ENCODE assay signal across 9 cellular contexts in genomic region chr22:35894937-35895708, GRCh38.
DNase-seq lines count a peak whose midpoint lies in the region; ATAC-seq and TF ChIP-seq lines count a peak whose summit lies in the region.
"Had no signal": no experiment of that assay in that cellular context is flagged by ENCODE, and none has a peak within 500 bp of the region (broad histone marks: within the 10 kb centered on the region; RNA-seq: fewer than 3 reads in every experiment).

No MANE protein-coding gene starts in this region.

- H3K27ac ChIP-seq in neural progenitor cell: no peak overlapping the region

- TF ChIP-seq CTCF in neural progenitor cell (IDR thresholded peaks at IDR 0.05): no peak

- H3K36me3 ChIP-seq in neural progenitor cell: no peaks in the 10 kb centered on the region

- no peaks in the 10 kb centered on the region for H3F3A ChIP-seq in neural progenitor cell (ENCODE audit: low read depth)

- H3K27me3 ChIP-seq in neural progenitor cell: no peaks in the 10 kb centered on the region

- no peaks in the 10 kb centered on the region for H3K27me3 Mint-ChIP-seq in neural progenitor cell (ENCODE audit: insufficient read depth, low read depth)
- peaks cover 24% of the 10 kb centered on the region for H3K27me3 Mint-ChIP-seq in T-helper 2 cell treated with Interferon-gamma antibody and Interleukin-4, amounts not matched to agents 5 μg/mL and 100 μg/mL, for 36 hours (ENCODE audit: low read depth)

- no peaks in the 10 kb centered on the region for H3K9me3 ChIP-seq in neural progenitor cell (ENCODE audit: low read depth)

- H3K4me3 ChIP-seq in neural progenitor cell: no peak overlapping the region

- peak overlapping the region; percentile 70 for H3K27ac Mint-ChIP-seq in neural progenitor cell
- no peak overlapping the region for H3K27ac Mint-ChIP-seq in T-helper 2 cell treated with Interferon-gamma antibody and Interleukin-4, amounts not matched to agents 5 μg/mL and 100 μg/mL, for 36 hours

- no peak overlapping the region for H2AFZ ChIP-seq in neural progenitor cell (replicated peaks)

- H3K9me3 Mint-ChIP-seq in neural progenitor cell: no peaks in the 10 kb centered on the region
- H3K9me3 Mint-ChIP-seq in T-helper 2 cell treated with Interferon-gamma antibody and Interleukin-4, amounts not matched to agents 5 μg/mL and 100 μg/mL, for 36 hours: no peaks in the 10 kb centered on the region

- H3K36me3 Mint-ChIP-seq in neural progenitor cell: peaks cover 6% of the 10 kb centered on the region
- no peaks in the 10 kb centered on the region for H3K36me3 Mint-ChIP-seq in T-helper 2 cell treated with Interferon-gamma antibody and Interleukin-4, amounts not matched to agents 5 μg/mL and 100 μg/mL, for 36 hours (ENCODE audit: low read depth)

- DNase-seq in AG08396 (ENCODE audit: low spot score) (peak; percentile 34), OCI-M1 (lab: John Stamatoyannopoulos, UW) (peak; percentile 18), fibroblast of peridontal ligament (ENCODE audit: extremely low read depth) (peak; percentile 87), neural progenitor cell (ENCODE audit: low spot score) (peak; percentile 17), SHP77 treated with DMSO at 0.1 percent for 48 hours (lab: John Stamatoyannopoulos, UW) (no peak), dermis blood vessel endothelial cell (no peak)
- DNase-seq in T-helper 2 cell treated with Interferon-gamma antibody and Interleukin-4, amounts not matched to agents 5 μg/mL and 100 μg/mL, for 36 hours (ENCODE audit: low spot score): no peak
- DNase-seq: Calu3 had no signal

- ATAC-seq in HG02623 (IDR thresholded peaks at IDR 0.05; ENCODE audit: unreplicated experiment): no peak

- peaks cover 95% of the 10 kb centered on the region for H3K79me2 ChIP-seq in neural progenitor cell (ENCODE audit: low read depth)

- peak overlapping the region; percentile 19 for H3K4me2 ChIP-seq in neural progenitor cell

- H3K4me1 Mint-ChIP-seq in neural progenitor cell: peaks cover 42% of the 10 kb centered on the region
- peaks cover under 1% of the 10 kb centered on the region for H3K4me1 Mint-ChIP-seq in T-helper 2 cell treated with Interferon-gamma antibody and Interleukin-4, amounts not matched to agents 5 μg/mL and 100 μg/mL, for 36 hours (ENCODE audit: low read depth)

- H3K4me3 Mint-ChIP-seq in neural progenitor cell: no peak overlapping the region
- no peak overlapping the region for H3K4me3 Mint-ChIP-seq in T-helper 2 cell treated with Interferon-gamma antibody and Interleukin-4, amounts not matched to agents 5 μg/mL and 100 μg/mL, for 36 hours

- peaks cover 58% of the 10 kb centered on the region for H4K20me1 ChIP-seq in neural progenitor cell (ENCODE audit: low read depth)

- H3K4me1 ChIP-seq in neural progenitor cell: peaks cover 24% of the 10 kb centered on the region

- H3K9ac ChIP-seq in neural progenitor cell: no peak overlapping the region

Comparison
In these comparisons a context has a peak if more than half of its experiments do, and no peak if none do; other contexts are left out.
1. DNase-seq: peak in AG08396 (single experiment), OCI-M1 (single experiment), fibroblast of peridontal ligament (single experiment) and neural progenitor cell (single experiment); none in T-helper 2 cell treated with Interferon-gamma antibody and Interleukin-4, amounts not matched to agents 5 μg/mL and 100 μg/mL, for 36 hours (single experiment), SHP77 treated with DMSO at 0.1 percent for 48 hours (single experiment) and dermis blood vessel endothelial cell (single experiment).